Comparison of ENCODE assay signal across 21 cellular contexts in the genomic region with DNA sequence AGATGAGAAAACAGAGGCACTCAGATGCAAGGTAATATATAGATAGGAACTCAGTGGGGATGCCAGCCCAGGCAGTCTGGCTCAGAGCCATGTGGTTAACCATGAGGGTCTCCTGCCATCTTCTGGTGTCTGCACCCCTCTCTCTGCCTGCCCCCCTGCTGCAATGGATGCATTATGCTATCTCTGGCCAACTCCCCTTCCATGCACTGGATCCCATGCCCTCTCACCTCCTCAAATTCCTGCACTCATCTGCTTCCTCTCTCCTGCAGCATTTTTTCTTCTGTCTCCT.
DNase-seq lines count a peak whose midpoint lies in the region; ATAC-seq and TF ChIP-seq lines count a peak whose summit lies in the region.
"Had no signal": no experiment of that assay in that cellular context is flagged by ENCODE, and none has a peak within 500 bp of the region (broad histone marks: within the 10 kb centered on the region; RNA-seq: fewer than 3 reads in every experiment).

No MANE protein-coding gene starts in this region.

- peaks cover 0 to 4% (median 0%) of the 10 kb centered on the region in 3 donors for H3K9me3 ChIP-seq in gastroesophageal sphincter
- H3K9me3 ChIP-seq: BLaER1, Caco-2, HAP-1 had no signal

- ATAC-seq in GM18907 (IDR thresholded peaks at IDR 0.05; ENCODE audit: unreplicated experiment) (peak; percentile 29), WTC11 (peak; percentile 8; the same call in 1 of the 2 replicates), gastroesophageal sphincter (no peak)
- ATAC-seq: CD8-positive, alpha-beta T cell had no signal

- peaks cover 31% of the 10 kb centered on the region for H3K36me3 Mint-ChIP-seq in WTC11
- H3K36me3 Mint-ChIP-seq: CD4-positive, CD25-positive, alpha-beta regulatory T cell; CD8-positive, alpha-beta T cell had no signal

- H3K27me3 Mint-ChIP-seq in WTC11 (ENCODE audit: low read depth) = no peaks in the 10 kb centered on the region
- H3K27me3 Mint-ChIP-seq: B cell had no signal

- TF ChIP-seq CTCF in WTC11 (IDR thresholded peaks at IDR 0.05) = no peak
- no peak for TF ChIP-seq CTCF in gastroesophageal sphincter (IDR thresholded peaks at IDR 0.05)

- H3K4me3 ChIP-seq in gastroesophageal sphincter = no peak overlapping the region
- H3K4me3 ChIP-seq: BLaER1, GM12878, HAP-1 had no signal

- H3K4me3 Mint-ChIP-seq in WTC11 = no peak overlapping the region
- H3K4me3 Mint-ChIP-seq: B cell; CD4-positive, CD25-positive, alpha-beta regulatory T cell; CD8-positive, alpha-beta T cell; HFFc6 had no signal

- H3K4me1 ChIP-seq in gastroesophageal sphincter = no peaks in the 10 kb centered on the region
- H3K4me1 ChIP-seq: BLaER1, Caco-2, HAP-1 had no signal

- POLR2A ChIA-PET in WTC11 (lab: Charles Lee) = no interaction called here

- no peak for TF ChIP-seq POLR2A in gastroesophageal sphincter (IDR thresholded peaks at IDR 0.05)

- no peaks in the 10 kb centered on the region for H3K4me1 Mint-ChIP-seq in WTC11
- H3K4me1 Mint-ChIP-seq: CD4-positive, CD25-positive, alpha-beta regulatory T cell had no signal

- no peak overlapping the region for H3K27ac ChIP-seq in gastroesophageal sphincter
- H3K27ac ChIP-seq: 22Rv1, BLaER1, C4-2B had no signal

- TF ChIP-seq EP300 in gastroesophageal sphincter (IDR thresholded peaks at IDR 0.05) = no peak

- H3K36me3 ChIP-seq in gastroesophageal sphincter = peaks cover 0 to 4% of the 10 kb centered on the region in 2 donors
- H3K36me3 ChIP-seq: BLaER1, HAP-1 had no signal

- peaks cover 10% of the 10 kb centered on the region for H3K9me3 Mint-ChIP-seq in WTC11
- H3K9me3 Mint-ChIP-seq: CD4-positive, CD25-positive, alpha-beta regulatory T cell; CD8-positive, alpha-beta T cell; HFFc6 had no signal

- CTCF ChIA-PET in WTC11 (lab: Charles Lee) = no interaction called here

- no peak overlapping the region for H3K27ac Mint-ChIP-seq in WTC11
- H3K27ac Mint-ChIP-seq: B cell; CD4-positive, CD25-positive, alpha-beta regulatory T cell; CD8-positive, alpha-beta T cell; HFFc6 had no signal

- DNase-seq in NCI-H146 (lab: John Stamatoyannopoulos, UW) (peak; percentile 8), NCI-H146 treated with DMSO at 0.1 percent for 48 hours (lab: John Stamatoyannopoulos, UW; ENCODE audit: unreplicated experiment) (no peak), WTC11 (ENCODE audit: low spot score) (no peak)
- DNase-seq in activated naive CD4-positive, alpha-beta T cell (lab: John Stamatoyannopoulos, UW) = no peak
- DNase-seq in activated CD4-positive, CD25-positive, alpha-beta regulatory T cell treated with anti-CD3 and anti-CD28 coated beads, Interleukin-2, amount 50 U/mL, for 72 hours = no peak
- DNase-seq: DMS153, EL, GDM1, GOT3, HFFc6 had no signal

- H3K27me3 ChIP-seq in gastroesophageal sphincter = no peaks in the 10 kb centered on the region
- H3K27me3 ChIP-seq: BLaER1 had no signal

TF ChIP-seq in WTC11, 78 proteins besides CTCF, POLR2A, EP300 and RAD21 (continues in another document):
- TF ChIP-seq, protein P1, sequence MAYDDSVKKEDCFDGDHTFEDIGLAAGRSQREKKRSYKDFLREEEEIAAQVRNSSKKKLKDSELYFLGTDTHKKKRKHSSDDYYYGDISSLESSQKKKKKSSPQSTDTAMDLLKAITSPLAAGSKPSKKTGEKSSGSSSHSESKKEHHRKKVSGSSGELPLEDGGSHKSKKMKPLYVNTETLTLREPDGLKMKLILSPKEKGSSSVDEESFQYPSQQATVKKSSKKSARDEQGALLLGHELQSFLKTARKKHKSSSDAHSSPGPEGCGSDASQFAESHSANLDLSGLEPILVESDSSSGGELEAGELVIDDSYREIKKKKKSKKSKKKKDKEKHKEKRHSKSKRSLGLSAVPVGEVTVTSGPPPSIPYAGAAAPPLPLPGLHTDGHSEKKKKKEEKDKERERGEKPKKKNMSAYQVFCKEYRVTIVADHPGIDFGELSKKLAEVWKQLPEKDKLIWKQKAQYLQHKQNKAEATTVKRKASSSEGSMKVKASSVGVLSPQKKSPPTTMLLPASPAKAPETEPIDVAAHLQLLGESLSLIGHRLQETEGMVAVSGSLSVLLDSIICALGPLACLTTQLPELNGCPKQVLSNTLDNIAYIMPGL (CRISPR knock-in tag; IDR thresholded peaks at IDR 0.05) = no peak
- no peak for TF ChIP-seq RELA (CRISPR knock-in tag; IDR thresholded peaks at IDR 0.05; ENCODE audit: borderline replicate concordance)
- TF ChIP-seq, protein P2, sequence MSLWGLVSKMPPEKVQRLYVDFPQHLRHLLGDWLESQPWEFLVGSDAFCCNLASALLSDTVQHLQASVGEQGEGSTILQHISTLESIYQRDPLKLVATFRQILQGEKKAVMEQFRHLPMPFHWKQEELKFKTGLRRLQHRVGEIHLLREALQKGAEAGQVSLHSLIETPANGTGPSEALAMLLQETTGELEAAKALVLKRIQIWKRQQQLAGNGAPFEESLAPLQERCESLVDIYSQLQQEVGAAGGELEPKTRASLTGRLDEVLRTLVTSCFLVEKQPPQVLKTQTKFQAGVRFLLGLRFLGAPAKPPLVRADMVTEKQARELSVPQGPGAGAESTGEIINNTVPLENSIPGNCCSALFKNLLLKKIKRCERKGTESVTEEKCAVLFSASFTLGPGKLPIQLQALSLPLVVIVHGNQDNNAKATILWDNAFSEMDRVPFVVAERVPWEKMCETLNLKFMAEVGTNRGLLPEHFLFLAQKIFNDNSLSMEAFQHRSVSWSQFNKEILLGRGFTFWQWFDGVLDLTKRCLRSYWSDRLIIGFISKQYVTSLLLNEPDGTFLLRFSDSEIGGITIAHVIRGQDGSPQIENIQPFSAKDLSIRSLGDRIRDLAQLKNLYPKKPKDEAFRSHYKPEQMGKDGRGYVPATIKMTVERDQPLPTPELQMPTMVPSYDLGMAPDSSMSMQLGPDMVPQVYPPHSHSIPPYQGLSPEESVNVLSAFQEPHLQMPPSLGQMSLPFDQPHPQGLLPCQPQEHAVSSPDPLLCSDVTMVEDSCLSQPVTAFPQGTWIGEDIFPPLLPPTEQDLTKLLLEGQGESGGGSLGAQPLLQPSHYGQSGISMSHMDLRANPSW (CRISPR knock-in tag; conservative IDR thresholded peaks at IDR 0.05; ENCODE audit: low read depth) = no peak
- TF ChIP-seq, protein P3, sequence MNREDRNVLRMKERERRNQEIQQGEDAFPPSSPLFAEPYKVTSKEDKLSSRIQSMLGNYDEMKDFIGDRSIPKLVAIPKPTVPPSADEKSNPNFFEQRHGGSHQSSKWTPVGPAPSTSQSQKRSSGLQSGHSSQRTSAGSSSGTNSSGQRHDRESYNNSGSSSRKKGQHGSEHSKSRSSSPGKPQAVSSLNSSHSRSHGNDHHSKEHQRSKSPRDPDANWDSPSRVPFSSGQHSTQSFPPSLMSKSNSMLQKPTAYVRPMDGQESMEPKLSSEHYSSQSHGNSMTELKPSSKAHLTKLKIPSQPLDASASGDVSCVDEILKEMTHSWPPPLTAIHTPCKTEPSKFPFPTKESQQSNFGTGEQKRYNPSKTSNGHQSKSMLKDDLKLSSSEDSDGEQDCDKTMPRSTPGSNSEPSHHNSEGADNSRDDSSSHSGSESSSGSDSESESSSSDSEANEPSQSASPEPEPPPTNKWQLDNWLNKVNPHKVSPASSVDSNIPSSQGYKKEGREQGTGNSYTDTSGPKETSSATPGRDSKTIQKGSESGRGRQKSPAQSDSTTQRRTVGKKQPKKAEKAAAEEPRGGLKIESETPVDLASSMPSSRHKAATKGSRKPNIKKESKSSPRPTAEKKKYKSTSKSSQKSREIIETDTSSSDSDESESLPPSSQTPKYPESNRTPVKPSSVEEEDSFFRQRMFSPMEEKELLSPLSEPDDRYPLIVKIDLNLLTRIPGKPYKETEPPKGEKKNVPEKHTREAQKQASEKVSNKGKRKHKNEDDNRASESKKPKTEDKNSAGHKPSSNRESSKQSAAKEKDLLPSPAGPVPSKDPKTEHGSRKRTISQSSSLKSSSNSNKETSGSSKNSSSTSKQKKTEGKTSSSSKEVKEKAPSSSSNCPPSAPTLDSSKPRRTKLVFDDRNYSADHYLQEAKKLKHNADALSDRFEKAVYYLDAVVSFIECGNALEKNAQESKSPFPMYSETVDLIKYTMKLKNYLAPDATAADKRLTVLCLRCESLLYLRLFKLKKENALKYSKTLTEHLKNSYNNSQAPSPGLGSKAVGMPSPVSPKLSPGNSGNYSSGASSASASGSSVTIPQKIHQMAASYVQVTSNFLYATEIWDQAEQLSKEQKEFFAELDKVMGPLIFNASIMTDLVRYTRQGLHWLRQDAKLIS (CRISPR knock-in tag; IDR thresholded peaks at IDR 0.05; ENCODE audit: borderline replicate concordance) = no peak
- TF ChIP-seq, protein P4, sequence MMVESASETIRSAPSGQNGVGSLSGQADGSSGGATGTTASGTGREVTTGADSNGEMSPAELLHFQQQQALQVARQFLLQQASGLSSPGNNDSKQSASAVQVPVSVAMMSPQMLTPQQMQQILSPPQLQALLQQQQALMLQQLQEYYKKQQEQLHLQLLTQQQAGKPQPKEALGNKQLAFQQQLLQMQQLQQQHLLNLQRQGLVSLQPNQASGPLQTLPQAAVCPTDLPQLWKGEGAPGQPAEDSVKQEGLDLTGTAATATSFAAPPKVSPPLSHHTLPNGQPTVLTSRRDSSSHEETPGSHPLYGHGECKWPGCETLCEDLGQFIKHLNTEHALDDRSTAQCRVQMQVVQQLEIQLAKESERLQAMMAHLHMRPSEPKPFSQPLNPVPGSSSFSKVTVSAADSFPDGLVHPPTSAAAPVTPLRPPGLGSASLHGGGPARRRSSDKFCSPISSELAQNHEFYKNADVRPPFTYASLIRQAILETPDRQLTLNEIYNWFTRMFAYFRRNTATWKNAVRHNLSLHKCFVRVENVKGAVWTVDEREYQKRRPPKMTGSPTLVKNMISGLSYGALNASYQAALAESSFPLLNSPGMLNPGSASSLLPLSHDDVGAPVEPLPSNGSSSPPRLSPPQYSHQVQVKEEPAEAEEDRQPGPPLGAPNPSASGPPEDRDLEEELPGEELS (CRISPR knock-in tag; IDR thresholded peaks at IDR 0.05) = no peak
- no peak for TF ChIP-seq TEAD1 (CRISPR knock-in tag; IDR thresholded peaks at IDR 0.05)
